1 cellular context compared by ENCODE assay signal in genomic region chr19:18321729-18322091, GRCh38.
TF ChIP-seq lines count a peak whose summit lies in the region.

No MANE protein-coding gene starts in this region.

TF ChIP-seq in GM12878, 131 proteins besides CTCF, POLR2A, EP300 and RAD21:
- TF ChIP-seq USF1 (IDR thresholded peaks at IDR 0.05; ENCODE audit: borderline replicate concordance, extremely low read length, insufficient read depth, low read depth, low read length) (no peak), POLR2AphosphoS5 (IDR thresholded peaks at IDR 0.05; ENCODE audit: low read length) (peak; percentile 5; the same call in 1 of the 2 replicates), ZNF622 (IDR thresholded peaks at IDR 0.05) (no peak)
